Comparison of ENCODE assay signal across 15 cellular contexts in the genomic region with DNA sequence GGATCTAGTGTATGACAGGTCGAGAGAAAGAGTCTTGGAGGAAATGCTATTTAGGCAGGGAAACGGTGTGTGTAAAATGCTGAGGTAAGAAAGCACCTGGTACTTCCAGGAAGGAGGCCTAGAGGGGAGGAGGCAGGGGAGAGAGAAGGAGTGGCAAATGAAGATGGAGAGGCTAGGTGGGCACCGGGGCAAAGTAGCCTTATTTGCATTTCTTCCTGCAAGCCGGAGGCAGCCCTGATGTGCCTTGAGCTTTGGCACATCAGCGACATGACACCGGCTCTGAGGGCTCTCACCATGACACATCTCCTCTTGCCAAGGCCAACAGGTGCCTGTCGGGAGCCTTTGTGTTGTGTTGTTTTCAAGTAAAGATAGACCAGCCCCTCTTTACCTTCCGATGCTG.
DNase-seq lines count a peak whose midpoint lies in the region; ATAC-seq, FAIRE-seq and TF ChIP-seq lines count a peak whose summit lies in the region.
"Had no signal": no experiment of that assay in that cellular context is flagged by ENCODE, and none has a peak within 500 bp of the region (broad histone marks: within the 10 kb centered on the region; RNA-seq: fewer than 3 reads in every experiment).

No MANE protein-coding gene starts in this region.

- peak; percentile 33 for DNase-seq in activated CD8-positive, alpha-beta memory T cell treated with anti-CD3 and anti-CD28 coated beads, Interleukin-2, amount 50 U/mL, for 48 hours
- DNase-seq in activated CD8-positive, alpha-beta memory T cell treated with anti-CD3 and anti-CD28 coated beads for 24 hours = no peak
- DNase-seq in GM23338 (ENCODE audit: low spot score) (no peak), astrocyte (ENCODE audit: low read depth) (no peak), NCI-H345 treated with DMSO at 0.1 percent for 48 hours (lab: John Stamatoyannopoulos, UW; ENCODE audit: unreplicated experiment) (no peak), esophagus squamous epithelium (lab: John Stamatoyannopoulos, UW) (no peak), chondrocyte (ENCODE audit: low spot score) (no peak)
- DNase-seq: C1 segment of cervical spinal cord; CD4-positive, alpha-beta memory T cell; DMS79; GOT3; H9 had no signal

- H3K27me3 Mint-ChIP-seq in GM23338 (ENCODE audit: insufficient read depth, low read depth, poor library complexity) (no peaks in the 10 kb centered on the region), astrocyte (ENCODE audit: low read depth, unreplicated experiment) (no peaks in the 10 kb centered on the region), chondrocyte (ENCODE audit: low read depth) (peaks cover 10% of the 10 kb centered on the region)
- H3K27me3 Mint-ChIP-seq: B cell; CD4-positive, alpha-beta memory T cell had no signal

- H3K27ac ChIP-seq in GM23338 (ENCODE audit: low read depth) (no peak overlapping the region), astrocyte (ENCODE audit: low read depth, low read length) (no peak overlapping the region), esophagus squamous epithelium (no peak overlapping the region)

- peak overlapping the region; percentile 25; the same call in 1 of the 2 replicates for H2AFZ ChIP-seq in GM23338
- no peak overlapping the region for H2AFZ ChIP-seq in astrocyte (ENCODE audit: low read depth, low read length)

- H3K4me1 ChIP-seq in GM23338 (ENCODE audit: insufficient read depth) (peaks cover 11% of the 10 kb centered on the region; the same call in 1 of the 2 replicates), astrocyte (ENCODE audit: insufficient read depth, low read length) (no peaks in the 10 kb centered on the region), esophagus squamous epithelium (peaks cover 0 to 9% (median 3%) of the 10 kb centered on the region in 3 donors)

- intact Hi-C loops in esophagus squamous epithelium (cut with DNase I) = no loop called here

- H3K4me2 ChIP-seq in GM23338 = no peak overlapping the region
- no peak overlapping the region for H3K4me2 ChIP-seq in astrocyte (ENCODE audit: low read length)

- FAIRE-seq in astrocyte (lab: Jason Lieb, UNC) = no peak
- FAIRE-seq: A204.1, G401.6 had no signal

- H3F3A ChIP-seq in GM23338 (replicated peaks; ENCODE audit: low read depth) = no peaks in the 10 kb centered on the region

- no peak overlapping the region for H3K4me3 Mint-ChIP-seq in GM23338
- H3K4me3 Mint-ChIP-seq in astrocyte (ENCODE audit: unreplicated experiment) = no peak overlapping the region
- H3K4me3 Mint-ChIP-seq in chondrocyte (ENCODE audit: unreplicated experiment) = no peak overlapping the region
- H3K4me3 Mint-ChIP-seq: B cell; CD4-positive, alpha-beta memory T cell; H9 had no signal

- no peaks in the 10 kb centered on the region for H3K9me2 ChIP-seq in GM23338 (ENCODE audit: insufficient read depth)

- H3K36me3 Mint-ChIP-seq in GM23338 (ENCODE audit: low read depth) = no peaks in the 10 kb centered on the region
- H3K36me3 Mint-ChIP-seq in astrocyte (ENCODE audit: low read depth, unreplicated experiment) = no peaks in the 10 kb centered on the region
- H3K36me3 Mint-ChIP-seq in chondrocyte (ENCODE audit: low read depth) = no peaks in the 10 kb centered on the region
- H3K36me3 Mint-ChIP-seq: CD4-positive, alpha-beta memory T cell had no signal

- H3K27me3 ChIP-seq in GM23338 (ENCODE audit: insufficient read depth) (no peaks in the 10 kb centered on the region), astrocyte (ENCODE audit: insufficient read depth, low read length) (no peaks in the 10 kb centered on the region), esophagus squamous epithelium (no peaks in the 10 kb centered on the region)

- no peak overlapping the region for H3K4me3 ChIP-seq in GM23338
- H3K4me3 ChIP-seq in astrocyte (ENCODE audit: insufficient read depth, low read depth, low read length) = no peak overlapping the region
- H3K4me3 ChIP-seq in esophagus squamous epithelium = no peak overlapping the region

- H3K79me2 ChIP-seq in GM23338 (replicated peaks; ENCODE audit: insufficient read depth) (no peaks in the 10 kb centered on the region), astrocyte (ENCODE audit: insufficient read depth, low read length) (no peaks in the 10 kb centered on the region)

- no peak overlapping the region for H3K9ac ChIP-seq in astrocyte (ENCODE audit: low read length)

- TF ChIP-seq POLR2A in esophagus squamous epithelium (IDR thresholded peaks at IDR 0.05) = no peak

- H3K9me3 Mint-ChIP-seq in GM23338 = no peaks in the 10 kb centered on the region
- no peaks in the 10 kb centered on the region for H3K9me3 Mint-ChIP-seq in astrocyte (ENCODE audit: unreplicated experiment)
- H3K9me3 Mint-ChIP-seq in chondrocyte (ENCODE audit: low read depth) = no peaks in the 10 kb centered on the region
- H3K9me3 Mint-ChIP-seq: CD4-positive, alpha-beta memory T cell; H9 had no signal

- no peaks in the 10 kb centered on the region for H4K20me1 ChIP-seq in GM23338 (replicated peaks; ENCODE audit: insufficient read depth)
- H4K20me1 ChIP-seq in astrocyte (ENCODE audit: insufficient read depth, low read length) = no peaks in the 10 kb centered on the region

- TF ChIP-seq CTCF in GM23338 (conservative IDR thresholded peaks at IDR 0.05; ENCODE audit: low read depth in 2 of 2) (no peak), astrocyte (IDR thresholded peaks at IDR 0.05; ENCODE audit: insufficient read depth, low read depth, low read length) (no peak), esophagus squamous epithelium (IDR thresholded peaks at IDR 0.05) (no peak), chondrocyte (IDR thresholded peaks at IDR 0.05) (no peak)

- ATAC-seq in GM23338 = no peak

- no peaks in the 10 kb centered on the region for H3K9me3 ChIP-seq in astrocyte (ENCODE audit: insufficient read depth, low read depth, low read length)
- H3K9me3 ChIP-seq in esophagus squamous epithelium = no peaks in the 10 kb centered on the region

- peaks cover 13% of the 10 kb centered on the region for H3K4me1 Mint-ChIP-seq in GM23338
- peaks cover 2% of the 10 kb centered on the region for H3K4me1 Mint-ChIP-seq in astrocyte (ENCODE audit: low read depth, unreplicated experiment)
- no peaks in the 10 kb centered on the region for H3K4me1 Mint-ChIP-seq in chondrocyte (ENCODE audit: low read depth)
- H3K4me1 Mint-ChIP-seq: CD4-positive, alpha-beta memory T cell had no signal

- H3K27ac Mint-ChIP-seq in GM23338 = no peak overlapping the region
- peak overlapping the region; percentile 36 for H3K27ac Mint-ChIP-seq in astrocyte (ENCODE audit: unreplicated experiment)
- no peak overlapping the region for H3K27ac Mint-ChIP-seq in chondrocyte (ENCODE audit: unreplicated experiment)
- H3K27ac Mint-ChIP-seq: B cell, H9 had no signal

- H3K36me3 ChIP-seq in GM23338 (ENCODE audit: insufficient read depth) = no peaks in the 10 kb centered on the region
- H3K36me3 ChIP-seq in astrocyte (ENCODE audit: insufficient read depth, low read length) = no peaks in the 10 kb centered on the region
- H3K36me3 ChIP-seq in esophagus squamous epithelium = peaks cover 0 to 24% (median 6%) of the 10 kb centered on the region in 3 donors

- WGBS in esophagus squamous epithelium, 2 donors = 66 to 75% methylated on average over 8 of the region's 8 CpGs

TF ChIP-seq in GM23338, 12 proteins besides CTCF, POLR2A, EP300 and RAD21 (continues in another document):
- TF ChIP-seq NANOG (IDR thresholded peaks at IDR 0.05; ENCODE audit: borderline replicate concordance) = no peak
- TF ChIP-seq STAT1 (IDR thresholded peaks at IDR 0.05; ENCODE audit: unreplicated experiment) = no peak
- no peak for TF ChIP-seq ZNF331 (CRISPR knock-in tag; IDR thresholded peaks at IDR 0.05; ENCODE audit: low read depth)
- TF ChIP-seq EZH2phosphoT487 (IDR thresholded peaks at IDR 0.05; ENCODE audit: unreplicated experiment) = no peak
- TF ChIP-seq, protein P1, sequence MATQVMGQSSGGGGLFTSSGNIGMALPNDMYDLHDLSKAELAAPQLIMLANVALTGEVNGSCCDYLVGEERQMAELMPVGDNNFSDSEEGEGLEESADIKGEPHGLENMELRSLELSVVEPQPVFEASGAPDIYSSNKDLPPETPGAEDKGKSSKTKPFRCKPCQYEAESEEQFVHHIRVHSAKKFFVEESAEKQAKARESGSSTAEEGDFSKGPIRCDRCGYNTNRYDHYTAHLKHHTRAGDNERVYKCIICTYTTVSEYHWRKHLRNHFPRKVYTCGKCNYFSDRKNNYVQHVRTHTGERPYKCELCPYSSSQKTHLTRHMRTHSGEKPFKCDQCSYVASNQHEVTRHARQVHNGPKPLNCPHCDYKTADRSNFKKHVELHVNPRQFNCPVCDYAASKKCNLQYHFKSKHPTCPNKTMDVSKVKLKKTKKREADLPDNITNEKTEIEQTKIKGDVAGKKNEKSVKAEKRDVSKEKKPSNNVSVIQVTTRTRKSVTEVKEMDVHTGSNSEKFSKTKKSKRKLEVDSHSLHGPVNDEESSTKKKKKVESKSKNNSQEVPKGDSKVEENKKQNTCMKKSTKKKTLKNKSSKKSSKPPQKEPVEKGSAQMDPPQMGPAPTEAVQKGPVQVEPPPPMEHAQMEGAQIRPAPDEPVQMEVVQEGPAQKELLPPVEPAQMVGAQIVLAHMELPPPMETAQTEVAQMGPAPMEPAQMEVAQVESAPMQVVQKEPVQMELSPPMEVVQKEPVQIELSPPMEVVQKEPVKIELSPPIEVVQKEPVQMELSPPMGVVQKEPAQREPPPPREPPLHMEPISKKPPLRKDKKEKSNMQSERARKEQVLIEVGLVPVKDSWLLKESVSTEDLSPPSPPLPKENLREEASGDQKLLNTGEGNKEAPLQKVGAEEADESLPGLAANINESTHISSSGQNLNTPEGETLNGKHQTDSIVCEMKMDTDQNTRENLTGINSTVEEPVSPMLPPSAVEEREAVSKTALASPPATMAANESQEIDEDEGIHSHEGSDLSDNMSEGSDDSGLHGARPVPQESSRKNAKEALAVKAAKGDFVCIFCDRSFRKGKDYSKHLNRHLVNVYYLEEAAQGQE (IDR thresholded peaks at IDR 0.05; ENCODE audit: unreplicated experiment) = no peak
